ENCODE assay signal across 21 cellular contexts in the genomic region with DNA sequence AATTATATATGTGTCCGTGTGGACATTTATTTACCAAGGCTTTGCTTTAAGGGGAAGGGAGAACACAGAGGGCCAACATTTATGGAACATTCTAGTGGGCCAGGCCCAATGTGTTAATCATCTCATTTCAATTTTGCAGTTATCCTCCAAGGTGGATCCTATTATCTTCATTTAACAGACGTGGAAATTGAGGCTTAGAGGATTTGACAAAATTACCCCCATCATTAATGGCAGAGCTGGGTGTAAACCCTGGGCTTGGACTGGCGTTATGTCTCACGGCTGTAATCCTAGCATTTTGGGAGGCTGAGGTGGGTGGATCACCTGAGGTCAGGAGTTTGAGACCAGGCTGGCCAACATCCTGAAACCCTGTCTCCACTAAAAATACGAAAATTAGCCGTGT. TPM values are rescaled to one million over a fixed set of nuclear protein-coding genes. Genes with fewer than 3 reads are reported as not detected.
A peak's percentile ranks its signal among the peaks of the same experiment; 100 is the strongest.
DNase-seq lines count a peak whose midpoint lies in the region; ATAC-seq, FAIRE-seq and TF ChIP-seq lines count a peak whose summit lies in the region.
"Had no signal": no experiment of that assay in that cellular context is flagged by ENCODE, and none has a peak within 500 bp of the region (broad histone marks: within the 10 kb centered on the region; RNA-seq: fewer than 3 reads in every experiment).

No MANE protein-coding gene starts in this region.

- H4K20me1 ChIP-seq in GM12878 (ENCODE audit: control insufficient read depth, insufficient read depth): no peaks in the 10 kb centered on the region

- no peak for ATAC-seq in GM12878

- H3K36me3 ChIP-seq in GM12878 (ENCODE audit: control insufficient read depth in 2 of 2, insufficient read depth in 2 of 2, low read length in 1 of 2): no peaks in the 10 kb centered on the region
- no peaks in the 10 kb centered on the region for H3K36me3 ChIP-seq in spleen
- H3K36me3 ChIP-seq: HAP-1 had no signal

- H3K4me1 ChIP-seq in GM12878 (ENCODE audit: control insufficient read depth, insufficient read depth, low read length) (peaks cover 18% of the 10 kb centered on the region), spleen (peaks cover 5 to 73% (median 26%) of the 10 kb centered on the region in 6 donors)

- SMC1A ChIA-PET in GM12878 (lab: Charles Lee; ENCODE audit: uncharacterized antibody, unreplicated experiment): no interaction called here

- H2AFZ ChIP-seq in GM12878 (ENCODE audit: control insufficient read depth, low read depth, low read length): no peak overlapping the region

- POLR2A ChIA-PET in GM12878 (lab: Charles Lee): no interaction called here

- no peak for TF ChIP-seq POLR2A in GM12878 (IDR thresholded peaks at IDR 0.05; ENCODE audit: low read depth, low read length)
- no peak for TF ChIP-seq POLR2A in spleen (IDR thresholded peaks at IDR 0.05)

- in situ Hi-C loops in GM12878 (cut with MboI): no loop called here

- no TSS peak for BruUV-seq in GM12878 (replicated peaks; lab: Mats Ljungman, UMichigan)

- TF ChIP-seq EP300 in GM12878 (IDR thresholded peaks at IDR 0.05; ENCODE audit: borderline replicate concordance in 1 of 2, control insufficient read depth in 1 of 2, low read depth in 2 of 2, low read length in 2 of 2): no peak

- CTCF ChIA-PET in GM12878 (lab: Yijun Ruan, JAX): no interaction called here

- peak; percentile 12 for DNase-seq in activated effector memory CD4-positive, alpha-beta T cell treated with anti-CD3 and anti-CD28 coated beads, Interleukin-2, amount 50 U/mL, for 16 hours
- no peak for DNase-seq in activated effector memory CD4-positive, alpha-beta T cell treated with Interleukin-2 at 50 U/mL for 16 hours
- DNase-seq in NCI-H82 (lab: John Stamatoyannopoulos, UW) (peak; percentile 80), GM12878 (ENCODE audit: low read depth, low spot score) (no peak), spleen (no peak), pons (ENCODE audit: low spot score) (no peak), NOMO-1 treated with dmso at 0.1 percent for 144 hours (lab: John Stamatoyannopoulos, UW; ENCODE audit: unreplicated experiment) (no peak)
- no peak for DNase-seq in activated CD4-positive, alpha-beta T cell treated with anti-CD3 and anti-CD28 coated beads, Interleukin-2, amount 50 U/mL, for 48 hours
- DNase-seq: DMS 273 treated with DMSO at 0.1 percent for 48 hours, DND-41, NCI-H1092 treated with DMSO at 0.1 percent for 48 hours, NCI-H146, NCI-H2029 treated with DMSO at 0.1 percent for 48 hours, NCI-H2171, NCI-H526 treated with DMSO at 0.1 percent for 48 hours, OCI-M1, SHP77 had no signal

- no peak for TF ChIP-seq RAD21 in GM12878 (IDR thresholded peaks at IDR 0.05; ENCODE audit: insufficient read depth, low read depth, low read length)

- no peak overlapping the region for H3K9ac ChIP-seq in GM12878 (ENCODE audit: control insufficient read depth, insufficient read depth, low read length)

- intact Hi-C loops in GM12878 (cut with micrococcal nuclease; ENCODE audit: unreplicated experiment): no loop called here
- intact Hi-C loops in spleen (cut with DNase I; ENCODE audit: low total_unique reads): no loop called here

- H3K4me2 ChIP-seq in GM12878 (ENCODE audit: control insufficient read depth, insufficient read depth): no peak overlapping the region

- H3K4me3 ChIP-seq in GM12878 (0 out of 2 replicates have a peak overlapping the region, but pooled peaks have one; percentile 5), spleen (no peak overlapping the region)
- H3K4me3 ChIP-seq: HAP-1, SK-N-MC had no signal

- TF ChIP-seq CTCF in GM12878 (IDR thresholded peaks at IDR 0.05 in 2 of 3, conservative IDR thresholded peaks at IDR 0.05 in 1 of 3; ENCODE audit: control insufficient read depth in 2 of 3, extremely low read depth in 1 of 3, insufficient read depth in 1 of 3, low read depth in 3 of 3, low read length in 3 of 3): no peak
- no peak for TF ChIP-seq CTCF in spleen (IDR thresholded peaks at IDR 0.05 in 8 of 11, conservative IDR thresholded peaks at IDR 0.05 in 3 of 11)

- H3K27me3 ChIP-seq in GM12878 (replicated peaks in 1 of 2; ENCODE audit: control insufficient read depth in 2 of 2, insufficient read depth in 2 of 2, low read length in 1 of 2) (no peaks in the 10 kb centered on the region), spleen (replicated peaks in 1 of 7) (no peaks in the 10 kb centered on the region)

- RAD21 ChIA-PET in GM12878 (lab: Charles Lee; ENCODE audit: unreplicated experiment): no interaction called here

- H3K79me2 ChIP-seq in GM12878 (ENCODE audit: control insufficient read depth, insufficient read depth, low read length): peaks cover 33% of the 10 kb centered on the region

- no peak for FAIRE-seq in GM12878 (lab: Jason Lieb, UNC)
- FAIRE-seq: A204.1, G401.6 had no signal

- WGBS in GM12878 (ENCODE audit: insufficient coverage, insufficient replicate concordance, low lambda C conversion rate, missing lambda C conversion rate): 48% methylated on average over 6 of the region's 6 CpGs
- 81 to 92% (median 88%) methylated on average over 6 of the region's 6 CpGs for WGBS in spleen, 5 donors

- H3K9me3 ChIP-seq in GM12878 (replicated peaks; ENCODE audit: control insufficient read depth, insufficient read depth, low read length) (no peaks in the 10 kb centered on the region), spleen (no peaks in the 10 kb centered on the region)
- H3K9me3 ChIP-seq: HAP-1 had no signal

- H3K27ac ChIP-seq in GM12878 (ENCODE audit: control insufficient read depth, insufficient read depth): no peak overlapping the region
- H3K27ac ChIP-seq in spleen: peak overlapping the region in 5 of 8 donors; percentile 20 to 81 (median 32)
- H3K27ac ChIP-seq: SK-N-MC had no signal

TF ChIP-seq in GM12878, 131 proteins besides CTCF, POLR2A, EP300 and RAD21 (continues in another document):
- no peak for TF ChIP-seq TAF1 (IDR thresholded peaks at IDR 0.05; ENCODE audit: borderline replicate concordance, low read depth, low read length)
- TF ChIP-seq TCF12 (IDR thresholded peaks at IDR 0.05; ENCODE audit: low read depth, low read length): no peak
- TF ChIP-seq, protein P1, sequence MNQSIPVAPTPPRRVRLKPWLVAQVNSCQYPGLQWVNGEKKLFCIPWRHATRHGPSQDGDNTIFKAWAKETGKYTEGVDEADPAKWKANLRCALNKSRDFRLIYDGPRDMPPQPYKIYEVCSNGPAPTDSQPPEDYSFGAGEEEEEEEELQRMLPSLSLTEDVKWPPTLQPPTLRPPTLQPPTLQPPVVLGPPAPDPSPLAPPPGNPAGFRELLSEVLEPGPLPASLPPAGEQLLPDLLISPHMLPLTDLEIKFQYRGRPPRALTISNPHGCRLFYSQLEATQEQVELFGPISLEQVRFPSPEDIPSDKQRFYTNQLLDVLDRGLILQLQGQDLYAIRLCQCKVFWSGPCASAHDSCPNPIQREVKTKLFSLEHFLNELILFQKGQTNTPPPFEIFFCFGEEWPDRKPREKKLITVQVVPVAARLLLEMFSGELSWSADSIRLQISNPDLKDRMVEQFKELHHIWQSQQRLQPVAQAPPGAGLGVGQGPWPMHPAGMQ (IDR thresholded peaks at IDR 0.05; ENCODE audit: borderline replicate concordance): no peak

RNA-seq across cellular contexts. Expression of a gene that starts 26.4 kb away (rescaled TPM):
- 66.8 and 74.2 TPM in 2 replicates for total RNA-seq in GM12878 (2013; cell fraction: nucleolus; rRNA removed)
- total RNA-seq in GM12878 (2014; rRNA removed) (29.3 and 36.0 TPM in 2 replicates), GM12878 (2014; rRNA removed; fragmentation: Illumina TruSeq; extraction: Trizol) (56.0 and 59.8 TPM in 2 replicates), GM12878 (2021) (57.1 and 62.4 TPM in 2 replicates), spleen (10 to 100 TPM; 12.6 to 33.8 (median 23.9) TPM)
- polyA plus RNA-seq in GM12878 (2011; ENCODE audit: low read depth): 31.7 TPM
- polyA plus RNA-seq in GM12878 (2011; rRNA removed) (56.1 and 71.0 TPM in 2 replicates), GM12878 (2014; fragmentation: Illumina TruSeq; extraction: Trizol) (60.9 and 84.9 TPM in 2 replicates), GM12878 (2014; fragmentation: Nextera tagmentation; extraction: Ambion mirVana) (10 to 100 TPM; 12.2 to 24.6 TPM), GM12878 (2014; rRNA removed) (27.0 and 27.2 TPM in 2 replicates), GM12878 (2016; fragmentation: Nextera tagmentation; extraction: Ambion mirVana) (10 to 100 TPM; 44.0 to 50.6 TPM), spleen (10 to 100 TPM in 1 of 3 donors, 1 to 10 TPM in 2; 5.8 to 14.5 (median 6.8) TPM)
- polyA plus RNA-seq in GM12878 (2011; cell fraction: cytosol; rRNA removed): 33.6 and 48.4 TPM in 2 replicates
- 20.8 and 26.9 TPM in 2 replicates for polyA plus RNA-seq in GM12878 (2011; cell fraction: nucleus; rRNA removed)
- 44.8 and 50.5 TPM in 2 replicates for polyA plus RNA-seq in GM12878 (2012)
- 50.2 and 52.9 TPM in 2 replicates for polyA minus RNA-seq in GM12878 (2011; rRNA and poly(A)+ RNA removed)
- 19.9 and 22.7 TPM in 2 replicates for polyA minus RNA-seq in GM12878 (2011; cell fraction: cytosol; rRNA and poly(A)+ RNA removed)
- 15.8 and 34.8 TPM in 2 replicates for polyA minus RNA-seq in GM12878 (2011; cell fraction: nucleus; rRNA and poly(A)+ RNA removed)

RNA-seq across cellular contexts. Expression of a gene that starts 37.1 kb away (rescaled TPM):
- 39.0 and 45.6 TPM in 2 replicates for total RNA-seq in GM12878 (2013; cell fraction: nucleolus; rRNA removed)
- total RNA-seq in GM12878 (2014; rRNA removed): 19.8 and 21.4 TPM in 2 replicates
- total RNA-seq in GM12878 (2014; rRNA removed; fragmentation: Illumina TruSeq; extraction: Trizol): 36.2 and 37.3 TPM in 2 replicates
- total RNA-seq in GM12878 (2021): 51.5 and 53.5 TPM in 2 replicates
- polyA plus RNA-seq in GM12878 (2011; ENCODE audit: low read depth): 16.5 TPM
- polyA plus RNA-seq in GM12878 (2011; rRNA removed): 44.0 and 59.3 TPM in 2 replicates
- 16.3 and 17.9 TPM in 2 replicates for polyA plus RNA-seq in GM12878 (2011; cell fraction: cytosol; rRNA removed)
- 13.2 and 18.5 TPM in 2 replicates for polyA plus RNA-seq in GM12878 (2011; cell fraction: nucleus; rRNA removed)
- polyA plus RNA-seq in GM12878 (2012): 35.3 and 36.4 TPM in 2 replicates
- polyA plus RNA-seq in GM12878 (2014; fragmentation: Illumina TruSeq; extraction: Trizol): 88.0 and 105 TPM in 2 replicates
- polyA plus RNA-seq in GM12878 (2014; fragmentation: Nextera tagmentation; extraction: Ambion mirVana): 10 to 100 TPM; 21.2 to 33.0 TPM
- polyA plus RNA-seq in GM12878 (2014; rRNA removed): 48.0 and 50.9 TPM in 2 replicates
- polyA plus RNA-seq in GM12878 (2016; fragmentation: Nextera tagmentation; extraction: Ambion mirVana): 100 to 1,000 TPM; 139 to 149 TPM
- polyA minus RNA-seq in GM12878 (2011; rRNA and poly(A)+ RNA removed): 7.2 and 17.8 TPM in 2 replicates
- 10.3 and 10.6 TPM in 2 replicates for polyA minus RNA-seq in GM12878 (2011; cell fraction: cytosol; rRNA and poly(A)+ RNA removed)
- 7.9 and 18.6 TPM in 2 replicates for polyA minus RNA-seq in GM12878 (2011; cell fraction: nucleus; rRNA and poly(A)+ RNA removed)
- total RNA-seq in spleen: 10 to 100 TPM; 24.6 to 46.4 (median 36.5) TPM
- polyA plus RNA-seq in spleen: 10 to 100 TPM; 13.8 to 17.0 (median 15.5) TPM

Comparison
In these comparisons a context has a peak if more than half of its experiments do, and no peak if none do; other contexts are left out.
1. DNase-seq: peak in activated effector memory CD4-positive, alpha-beta T cell treated with anti-CD3 and anti-CD28 coated beads, Interleukin-2, amount 50 U/mL, for 16 hours (single experiment) and NCI-H82 (single experiment); none in activated effector memory CD4-positive, alpha-beta T cell treated with Interleukin-2 at 50 U/mL for 16 hours (single experiment), GM12878 (single experiment), spleen (single experiment), pons (single experiment), NOMO-1 treated with dmso at 0.1 percent for 144 hours (single experiment) and activated CD4-positive, alpha-beta T cell treated with anti-CD3 and anti-CD28 coated beads, Interleukin-2, amount 50 U/mL, for 48 hours (0 of 2).